Comparison of ENCODE assay signal across 8 cellular contexts in the genomic region with DNA sequence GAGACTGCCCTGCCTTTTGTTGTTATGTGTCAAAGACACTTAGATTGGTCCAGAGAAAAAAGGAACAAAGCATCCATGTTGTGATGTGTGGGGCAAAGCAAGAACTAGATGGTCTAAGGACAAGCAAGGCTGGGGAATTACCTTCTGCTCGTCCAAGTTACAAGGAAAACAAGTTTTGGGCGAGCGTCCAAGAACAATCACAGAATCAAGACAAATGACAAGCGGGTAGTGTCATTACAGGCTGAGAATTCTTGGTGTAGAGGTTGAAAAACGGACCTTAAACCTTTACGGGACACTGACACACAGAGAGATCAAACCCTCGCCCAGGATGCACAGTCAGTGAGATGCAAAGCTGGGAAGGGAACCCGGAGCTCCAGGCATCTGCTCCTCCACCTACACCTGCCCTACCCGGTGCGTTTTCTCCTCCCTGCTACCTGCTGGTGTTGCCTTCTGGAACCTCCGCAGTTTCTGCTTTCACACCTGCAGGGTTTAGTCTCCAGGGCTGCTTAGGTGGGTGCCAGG. TPM values are rescaled to one million over a fixed set of nuclear protein-coding genes. Genes with fewer than 3 reads are reported as not detected.
DNase-seq lines count a peak whose midpoint lies in the region; ATAC-seq and TF ChIP-seq lines count a peak whose summit lies in the region.

No MANE protein-coding gene starts in this region.

- H3K27ac ChIP-seq in 22Rv1 (peak overlapping the region; percentile 70), OCI-LY1 (ENCODE audit: low read depth, low read length, poor library complexity, severe bottlenecking) (no peak overlapping the region), osteoblast (ENCODE audit: low read depth, low read length) (no peak overlapping the region)

- H3K4me1 ChIP-seq in OCI-LY1 (ENCODE audit: insufficient read depth, low read length, severe bottlenecking) (peaks cover 15% of the 10 kb centered on the region), osteoblast (ENCODE audit: insufficient read depth, low read length) (peaks cover 6% of the 10 kb centered on the region)

- peak; percentile 22 for ATAC-seq in GM19395 (IDR thresholded peaks at IDR 0.05; ENCODE audit: unreplicated experiment)
- no peak for ATAC-seq in GM18505 (IDR thresholded peaks at IDR 0.05; ENCODE audit: unreplicated experiment)

- no peak for TF ChIP-seq POLR2A in GM18505 (IDR thresholded peaks at IDR 0.05; ENCODE audit: borderline replicate concordance, extremely low read depth, insufficient read depth, insufficient read length)

- H3K4me2 ChIP-seq in OCI-LY1 (ENCODE audit: low read length), result peak overlapping the region; percentile 83
- H3K4me2 ChIP-seq in osteoblast (ENCODE audit: insufficient read depth, low read length), result peak overlapping the region; percentile 96

- TF ChIP-seq CTCF in 22Rv1 (IDR thresholded peaks at IDR 0.05) (no peak), OCI-LY1 (IDR thresholded peaks at IDR 0.05; ENCODE audit: low read length) (no peak), epithelial cell of esophagus (IDR thresholded peaks at IDR 0.05; ENCODE audit: insufficient read depth, low read depth, low read length, missing control alignments) (no peak), osteoblast (IDR thresholded peaks at IDR 0.05; ENCODE audit: extremely low read depth, low read depth, low read length) (no peak)

- no peaks in the 10 kb centered on the region for H3K9me2 ChIP-seq in OCI-LY1 (ENCODE audit: low read depth, low read length)

- H3K79me2 ChIP-seq in OCI-LY1 (ENCODE audit: insufficient read depth, low read length) (no peaks in the 10 kb centered on the region), osteoblast (ENCODE audit: insufficient read depth, low read length) (peaks cover 2% of the 10 kb centered on the region)

- H3K27me3 ChIP-seq in OCI-LY1 (ENCODE audit: insufficient read depth, low read length) (no peaks in the 10 kb centered on the region), osteoblast (ENCODE audit: insufficient read depth, low read length) (no peaks in the 10 kb centered on the region)

- peaks cover 11% of the 10 kb centered on the region for H3K36me3 ChIP-seq in OCI-LY1 (ENCODE audit: insufficient read depth, low read length)
- peaks cover 11% of the 10 kb centered on the region for H3K36me3 ChIP-seq in osteoblast (ENCODE audit: insufficient read depth, low read length)

- H2AFZ ChIP-seq in OCI-LY1 (ENCODE audit: low read length) (peak overlapping the region; percentile 75; the same call in 1 of the 2 replicates), osteoblast (ENCODE audit: low read length) (peak overlapping the region; percentile 97)

- H3K9me3 ChIP-seq in OCI-LY1 (ENCODE audit: low read length) (0 out of 2 replicates have a peak, but pooled peaks cover 5% of the 10 kb centered on the region), osteoblast (ENCODE audit: low read depth, low read length) (no peaks in the 10 kb centered on the region)

- no peaks in the 10 kb centered on the region for H3F3A ChIP-seq in OCI-LY1 (ENCODE audit: insufficient read depth, low read length)

- H3K4me3 ChIP-seq in OCI-LY1 (ENCODE audit: low read depth, low read length, poor library complexity, severe bottlenecking) (peak overlapping the region; percentile 81), epithelial cell of esophagus (ENCODE audit: low read length) (peak overlapping the region; percentile 61), osteoblast (ENCODE audit: insufficient read depth, low read length) (peak overlapping the region; percentile 92)

- DNase-seq in epithelial cell of esophagus (ENCODE audit: low read depth) (peak; percentile 29), osteoblast (ENCODE audit: insufficient read length, low spot score, missing footprints) (peak; percentile 43), SKM-1 (lab: John Stamatoyannopoulos, UW; ENCODE audit: unreplicated experiment) (no peak)
- DNase-seq in stimulated activated naive CD4-positive, alpha-beta T cell (lab: John Stamatoyannopoulos, UW), result no peak

- H3K9ac ChIP-seq in OCI-LY1 (ENCODE audit: low read length), result peak overlapping the region; percentile 46; the same call in 1 of the 2 replicates

- H4K20me1 ChIP-seq in OCI-LY1 (ENCODE audit: insufficient read depth, low read length) (no peaks in the 10 kb centered on the region), osteoblast (ENCODE audit: insufficient read depth, low read length) (no peaks in the 10 kb centered on the region)

RNA-seq across cellular contexts. Expression of gene ZNF324B, which starts 0.5 kb away (rescaled TPM):
- 10.5 and 11.8 TPM in 2 replicates for total RNA-seq in osteoblast

RNA-seq across cellular contexts. Expression of gene ZNF132, which starts 10.9 kb away (rescaled TPM):
- 8.8 and 10.1 TPM in 2 replicates for total RNA-seq in osteoblast

RNA-seq across cellular contexts. Expression of gene ZNF324, which starts 16.0 kb away (rescaled TPM):
- total RNA-seq in osteoblast, result 16.2 and 20.6 TPM in 2 replicates

RNA-seq across cellular contexts. Expression of gene ZNF446, which starts 25.3 kb away (rescaled TPM):
- 14.1 and 18.1 TPM in 2 replicates for total RNA-seq in osteoblast

RNA-seq across cellular contexts. Expression of gene ZNF584, which starts 42.4 kb away (rescaled TPM):
- total RNA-seq in osteoblast, result 20.6 and 25.7 TPM in 2 replicates

Comparison
In these comparisons a context has a peak if more than half of its experiments do, and no peak if none do; other contexts are left out.
1. DNase-seq: peak in epithelial cell of esophagus (single experiment) and osteoblast (single experiment); none in SKM-1 (single experiment) and stimulated activated naive CD4-positive, alpha-beta T cell (0 of 6).
2. Peak in every context shown above with its lines, with median percentiles within 50 percentile points of each other: H3K4me3 ChIP-seq.